ENCODE assay signal across 12 cellular contexts in the genomic region with DNA sequence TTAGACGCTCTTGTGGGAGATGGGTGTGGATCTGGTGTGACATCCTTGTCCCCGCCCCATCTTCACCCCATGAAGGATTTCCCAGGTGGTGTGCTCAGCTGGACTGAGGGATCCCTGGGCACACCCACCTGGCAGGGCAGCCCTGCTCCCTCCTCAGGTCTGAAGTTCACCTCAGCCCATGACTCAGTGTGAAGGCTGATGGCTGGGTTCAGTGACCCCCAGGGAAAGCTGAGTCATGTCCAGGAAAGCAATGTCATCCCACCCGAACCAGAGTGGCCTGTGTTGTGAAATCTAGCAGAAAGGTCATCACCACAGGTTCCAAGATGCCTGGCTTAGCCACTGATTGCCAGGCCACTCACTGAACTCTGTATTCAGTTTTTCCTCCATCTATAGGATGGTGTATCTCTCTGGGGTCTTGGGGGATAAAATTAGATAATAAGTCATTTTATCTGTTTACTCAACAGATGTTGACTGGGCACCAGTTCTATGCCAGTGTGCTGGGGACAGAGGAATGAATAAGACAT.
DNase-seq lines count a peak whose midpoint lies in the region; ATAC-seq, FAIRE-seq and TF ChIP-seq lines count a peak whose summit lies in the region.
"Had no signal": no experiment of that assay in that cellular context is flagged by ENCODE, and none has a peak within 500 bp of the region (broad histone marks: within the 10 kb centered on the region; RNA-seq: fewer than 3 reads in every experiment).

No MANE protein-coding gene starts in this region.

- intact Hi-C loops in Right ventricle myocardium inferior (cut with DNase I), result loop anchor here (5.0 kb wide), 1 partner anchor 64 kb away; no protein-coding TSS in a partner anchor
- intact Hi-C loops in cardiac septum (cut with DNase I), result loop anchor here (5.0 kb wide), 1 partner anchor 64 kb away; no protein-coding TSS in a partner anchor

- DNase-seq in Right ventricle myocardium inferior (ENCODE audit: missing footprints) (no peak), cardiac septum (ENCODE audit: low spot score) (no peak), astrocyte (ENCODE audit: low read depth) (peak; percentile 52), kidney tubule cell (ENCODE audit: low spot score) (peak; percentile 97), NCI-H146 treated with DMSO at 0.1 percent for 48 hours (lab: John Stamatoyannopoulos, UW; ENCODE audit: unreplicated experiment) (no peak), SIG-M5 (lab: John Stamatoyannopoulos, UW) (no peak)
- DNase-seq in activated naive CD4-positive, alpha-beta T cell treated with anti-CD3 and anti-CD28 coated beads, Interleukin-2, amount 50 U/mL, for 16 hours, result no peak
- DNase-seq: activated effector memory CD4-positive, alpha-beta T cell treated with anti-CD3 and anti-CD28 coated beads, Interleukin-2, amount 50 U/mL, for 16 hours; NCI-H1417 had no signal

- ATAC-seq in Right ventricle myocardium inferior (peak; percentile 6), HG03135 (IDR thresholded peaks at IDR 0.05; ENCODE audit: unreplicated experiment) (no peak)

- H3K27me3 Mint-ChIP-seq in astrocyte (ENCODE audit: low read depth, unreplicated experiment), result peaks cover 2% of the 10 kb centered on the region
- H3K27me3 Mint-ChIP-seq: B cell had no signal

- H3K79me2 ChIP-seq in astrocyte (ENCODE audit: insufficient read depth, low read length), result no peaks in the 10 kb centered on the region

- H4K20me1 ChIP-seq in astrocyte (ENCODE audit: insufficient read depth, low read length), result no peaks in the 10 kb centered on the region

- H3K4me1 ChIP-seq in astrocyte (ENCODE audit: insufficient read depth, low read length), result peaks cover 42% of the 10 kb centered on the region

- H3K4me1 Mint-ChIP-seq in astrocyte (ENCODE audit: low read depth, unreplicated experiment), result peaks cover 36% of the 10 kb centered on the region

- H3K9me3 Mint-ChIP-seq in astrocyte (ENCODE audit: unreplicated experiment), result peaks cover 1% of the 10 kb centered on the region

- no peaks in the 10 kb centered on the region for H3K36me3 Mint-ChIP-seq in astrocyte (ENCODE audit: low read depth, unreplicated experiment)

- no peak overlapping the region for H3K27ac ChIP-seq in astrocyte (ENCODE audit: low read depth, low read length)
- H3K27ac ChIP-seq: esophagus muscularis mucosa had no signal

- no peak for FAIRE-seq in astrocyte (lab: Jason Lieb, UNC)

- no peaks in the 10 kb centered on the region for H3K27me3 ChIP-seq in astrocyte (ENCODE audit: insufficient read depth, low read length)
- H3K27me3 ChIP-seq: esophagus muscularis mucosa had no signal

- TF ChIP-seq CTCF in astrocyte (IDR thresholded peaks at IDR 0.05; ENCODE audit: insufficient read depth, low read depth, low read length), result no peak

- no peak overlapping the region for H3K4me3 Mint-ChIP-seq in astrocyte (ENCODE audit: unreplicated experiment)
- H3K4me3 Mint-ChIP-seq: B cell had no signal

- no peaks in the 10 kb centered on the region for H3K36me3 ChIP-seq in astrocyte (ENCODE audit: insufficient read depth, low read length)
- H3K36me3 ChIP-seq: esophagus muscularis mucosa had no signal

- H2AFZ ChIP-seq in astrocyte (ENCODE audit: low read depth, low read length), result no peak overlapping the region

- H3K9ac ChIP-seq in astrocyte (ENCODE audit: low read length), result no peak overlapping the region

- H3K4me3 ChIP-seq in astrocyte (ENCODE audit: insufficient read depth, low read depth, low read length), result no peak overlapping the region
- H3K4me3 ChIP-seq: esophagus muscularis mucosa had no signal

- no peak overlapping the region for H3K27ac Mint-ChIP-seq in astrocyte (ENCODE audit: unreplicated experiment)
- H3K27ac Mint-ChIP-seq: B cell had no signal

- H3K9me3 ChIP-seq in astrocyte (ENCODE audit: insufficient read depth, low read depth, low read length), result no peaks in the 10 kb centered on the region
- H3K9me3 ChIP-seq: esophagus muscularis mucosa had no signal

- H3K4me2 ChIP-seq in astrocyte (ENCODE audit: low read length), result no peak overlapping the region

Comparison
In these comparisons a context has a peak if more than half of its experiments do, and no peak if none do; other contexts are left out.
1. DNase-seq: peak in astrocyte (single experiment) and kidney tubule cell (single experiment); none in Right ventricle myocardium inferior (single experiment), cardiac septum (single experiment), NCI-H146 treated with DMSO at 0.1 percent for 48 hours (single experiment), activated naive CD4-positive, alpha-beta T cell treated with anti-CD3 and anti-CD28 coated beads, Interleukin-2, amount 50 U/mL, for 16 hours (single experiment) and SIG-M5 (single experiment).